In genomic region chr18:55665506-55665905, GRCh38 we compare ENCODE assay signal across 12 cellular contexts.
"Had no signal": no experiment of that assay in that cellular context is flagged by ENCODE, and none has a peak within 500 bp of the region (broad histone marks: within the 10 kb centered on the region; RNA-seq: fewer than 3 reads in every experiment).

No MANE protein-coding gene starts in this region.

- DNase-seq: effector memory CD8-positive, alpha-beta T cell; esophagus squamous epithelium; foreskin keratinocyte; left cardiac atrium; left ventricle myocardium inferior; lower lobe of right lung; natural killer cell; spleen; stimulated activated CD4-positive, alpha-beta T cell treated with anti-CD3 and anti-CD28 coated beads, Interleukin-15, amount 100 ng/mL, for 24 hours; stimulated activated CD4-positive, alpha-beta T cell treated with anti-CD3 and anti-CD28 coated beads, Interleukin-1b, Interleukin-23, amount 100 ng/mL, for 48 hours; stimulated activated CD4-positive, alpha-beta T cell treated with anti-CD3 and anti-CD28 coated beads, Interleukin-4, amount 100 ng/mL, for 24 hours; upper lobe of right lung had no signal
